Comparison of ENCODE assay signal across 1 cellular context in genomic region chr17:2400877-2401425, GRCh38.
TF ChIP-seq lines count a peak whose summit lies in the region.

TSS of gene MNT (minus strand) at chr17:2401060. CDS start at chr17:2400712, 348 bp downstream.

TF ChIP-seq in HEK293, 187 proteins besides CTCF, POLR2A, EP300 and RAD21 (continued from another document and continues in another):
- TF ChIP-seq ZNF692 (tag by site-specific recombination; IDR thresholded peaks at IDR 0.05), result 0 out of 2 replicates have a peak, but pooled peaks have one; percentile 13
- no peak for TF ChIP-seq ZNF514 (tag by site-specific recombination; IDR thresholded peaks at IDR 0.05)
- no peak for TF ChIP-seq ZNF18 (tag by site-specific recombination; IDR thresholded peaks at IDR 0.05)
- no peak for TF ChIP-seq HOXC10 (CRISPR knock-in tag; IDR thresholded peaks at IDR 0.05)
- peak; percentile 100 for TF ChIP-seq PRDM10 (tag by site-specific recombination; IDR thresholded peaks at IDR 0.05)
- TF ChIP-seq ZNF26 (tag by site-specific recombination; IDR thresholded peaks at IDR 0.05), result no peak
- TF ChIP-seq ZNF121 (tag by site-specific recombination; IDR thresholded peaks at IDR 0.05), result no peak
- peak; percentile 32 for TF ChIP-seq YY2 (tag by site-specific recombination; IDR thresholded peaks at IDR 0.05)
- TF ChIP-seq ZBTB8A (tag by site-specific recombination; IDR thresholded peaks at IDR 0.05), result peak; percentile 85
- no peak for TF ChIP-seq ZNF140 (tag by site-specific recombination; IDR thresholded peaks at IDR 0.05)
- no peak for TF ChIP-seq ZNF449 (tag by site-specific recombination; IDR thresholded peaks at IDR 0.05)
- TF ChIP-seq KLF17 (tag by site-specific recombination; IDR thresholded peaks at IDR 0.05), result peak; percentile 74
- TF ChIP-seq SP3 (tag by site-specific recombination; IDR thresholded peaks at IDR 0.05), result peak; percentile 6
- TF ChIP-seq OSR2 (tag by site-specific recombination; IDR thresholded peaks at IDR 0.05), result peak; percentile 60; the same call in 1 of the 2 replicates
- TF ChIP-seq INSM2 (tag by site-specific recombination; IDR thresholded peaks at IDR 0.05), result peak; percentile 38; the same call in 1 of the 2 replicates
- TF ChIP-seq ZNF521 (tag by site-specific recombination; IDR thresholded peaks at IDR 0.05), result no peak
- TF ChIP-seq GLIS1 (tag by site-specific recombination; IDR thresholded peaks at IDR 0.05), result peak; percentile 84
- no peak for TF ChIP-seq ZNF138 (tag by site-specific recombination; IDR thresholded peaks at IDR 0.05; ENCODE audit: borderline replicate concordance)
- TF ChIP-seq ZNF518A (tag by site-specific recombination; conservative IDR thresholded peaks at IDR 0.05; ENCODE audit: low read depth), result no peak
- TF ChIP-seq ZNF549 (tag by site-specific recombination; IDR thresholded peaks at IDR 0.05), result no peak
- peak; percentile 80 for TF ChIP-seq ZNF639 (tag by site-specific recombination; IDR thresholded peaks at IDR 0.05)
- no peak for TF ChIP-seq TRIM28 (IDR thresholded peaks at IDR 0.05; ENCODE audit: borderline replicate concordance, low read length)
- TF ChIP-seq ZNF843 (tag by site-specific recombination; IDR thresholded peaks at IDR 0.05), result 0 out of 2 replicates have a peak, but pooled peaks have one; percentile 13
- no peak for TF ChIP-seq ZNF624 (tag by site-specific recombination; IDR thresholded peaks at IDR 0.05)
- no peak for TF ChIP-seq FEZF1 (tag by site-specific recombination; IDR thresholded peaks at IDR 0.05)
- no peak for TF ChIP-seq ZNF768 (tag by site-specific recombination; IDR thresholded peaks at IDR 0.05)
- TF ChIP-seq ZNF548 (tag by site-specific recombination; IDR thresholded peaks at IDR 0.05), result no peak
- TF ChIP-seq ZSCAN16 (tag by site-specific recombination; IDR thresholded peaks at IDR 0.05), result no peak
- TF ChIP-seq KLF7 (tag by site-specific recombination; IDR thresholded peaks at IDR 0.05; ENCODE audit: borderline replicate concordance), result 0 out of 2 replicates have a peak, but pooled peaks have one; percentile 35
- 0 out of 2 replicates have a peak, but pooled peaks have one; percentile 48 for TF ChIP-seq ZBTB11 (tag by site-specific recombination; conservative IDR thresholded peaks at IDR 0.05; ENCODE audit: low read depth)
- TF ChIP-seq WT1 (tag by site-specific recombination; IDR thresholded peaks at IDR 0.05), result peak; percentile 85
- no peak for TF ChIP-seq ZNF132 (tag by site-specific recombination; IDR thresholded peaks at IDR 0.05; ENCODE audit: borderline replicate concordance)
- TF ChIP-seq SP2 (tag by site-specific recombination; IDR thresholded peaks at IDR 0.05), result peak; percentile 68
